ENCODE assay signal across 16 cellular contexts in genomic region chr22:42910221-42910942, GRCh38. TPM values are rescaled to one million over a fixed set of nuclear protein-coding genes. Genes with fewer than 3 reads are reported as not detected.
A peak's percentile ranks its signal among the peaks of the same experiment; 100 is the strongest.
DNase-seq lines count a peak whose midpoint lies in the region; FAIRE-seq and TF ChIP-seq lines count a peak whose summit lies in the region.
"Had no signal": no experiment of that assay in that cellular context is flagged by ENCODE, and none has a peak within 500 bp of the region (broad histone marks: within the 10 kb centered on the region; RNA-seq: fewer than 3 reads in every experiment).

No MANE protein-coding gene starts in this region.

- in situ Hi-C loops in GM23248 (cut with MboI), result no loop called here

- intact Hi-C loops in A673 (cut with micrococcal nuclease; ENCODE audit: unreplicated experiment), result no loop called here

- CTCF ChIA-PET in A673 (lab: Charles Lee), result interaction anchor here (0.6 to 0.9 kb wide), 2 partner anchors 9 to 56 kb away, joined by 3 read pairs; no protein-coding TSS in a partner anchor

- H3K79me2 ChIP-seq in Karpas-422 (ENCODE audit: low read length) (no peaks in the 10 kb centered on the region), GM23248 (ENCODE audit: insufficient read depth) (peaks cover 76% of the 10 kb centered on the region)

- H3K4me2 ChIP-seq in Karpas-422 (ENCODE audit: low read depth, low read length, poor library complexity, severe bottlenecking), result no peak overlapping the region
- H3K4me2 ChIP-seq in GM23248 (ENCODE audit: unreplicated experiment), result no peak overlapping the region

- H4K20me1 ChIP-seq in Karpas-422 (ENCODE audit: insufficient read depth, low read depth, low read length) (peaks cover 28% of the 10 kb centered on the region; the same call in 1 of the 2 replicates), GM23248 (ENCODE audit: insufficient read depth) (no peaks in the 10 kb centered on the region)

- H3K4me1 ChIP-seq in A673 (ENCODE audit: insufficient read depth, low read length, poor library complexity, severe bottlenecking) (peaks cover 6% of the 10 kb centered on the region), Karpas-422 (ENCODE audit: low read length) (no peaks in the 10 kb centered on the region), GM23248 (ENCODE audit: insufficient read depth) (peaks cover 13% of the 10 kb centered on the region)

- WGBS in GM23248 (ENCODE audit: low coverage in 1 of 2, low lambda C conversion rate in 2 of 2, missing lambda C conversion rate in 2 of 2), 2 experiments, result 89% methylated on average over 10 of the region's 10 CpGs

- H3K27me3 ChIP-seq in A673 (replicated peaks; ENCODE audit: insufficient read depth, low read depth, low read length, poor library complexity) (no peaks in the 10 kb centered on the region), Karpas-422 (ENCODE audit: low read length) (no peaks in the 10 kb centered on the region), GM23248 (replicated peaks; ENCODE audit: insufficient read depth) (no peaks in the 10 kb centered on the region)
- H3K27me3 ChIP-seq: colonic mucosa had no signal

- H3K4me3 ChIP-seq in A673 (ENCODE audit: low read depth, low read length, poor library complexity, severe bottlenecking) (no peak overlapping the region), Karpas-422 (ENCODE audit: low read length) (no peak overlapping the region), GM23248 (no peak overlapping the region)
- H3K4me3 ChIP-seq: colonic mucosa had no signal

- H3K27ac ChIP-seq in A673 (ENCODE audit: low read depth, low read length, poor library complexity, severe bottlenecking) (no peak overlapping the region), Karpas-422 (ENCODE audit: low read length) (no peak overlapping the region), VCaP (peak overlapping the region; percentile 47; the same call in 1 of the 2 replicates), GM23248 (no peak overlapping the region)
- H3K27ac ChIP-seq: colonic mucosa had no signal

- H2AFZ ChIP-seq in Karpas-422 (ENCODE audit: low read length) (no peak overlapping the region), GM23248 (no peak overlapping the region)

- FAIRE-seq in HTR-8/SVneo (lab: Jason Lieb, UNC), result no peak
- FAIRE-seq: endothelial cell of umbilical vein, H1 had no signal

- H3K9me3 ChIP-seq in A673 (ENCODE audit: low read depth, low read length, poor library complexity, severe bottlenecking) (no peaks in the 10 kb centered on the region), Karpas-422 (ENCODE audit: low read length) (no peaks in the 10 kb centered on the region), GM23248 (ENCODE audit: low read depth) (no peaks in the 10 kb centered on the region)
- H3K9me3 ChIP-seq: colonic mucosa had no signal

- H3K9me2 ChIP-seq in Karpas-422 (replicated peaks; ENCODE audit: insufficient read depth, low read length) (no peaks in the 10 kb centered on the region), GM23248 (ENCODE audit: insufficient read depth) (no peaks in the 10 kb centered on the region)

- H3K9ac ChIP-seq in Karpas-422 (ENCODE audit: low read length), result no peak overlapping the region
- no peak overlapping the region for H3K9ac ChIP-seq in GM23248

- DNase-seq in A673 (ENCODE audit: low spot score) (peak; percentile 41), Karpas-422 (peak; percentile 47), left kidney (ENCODE audit: low read depth, low spot score) (peak; percentile 70), HuH-7.5 (ENCODE audit: low spot score) (no peak), HTR-8/SVneo (ENCODE audit: insufficient read length, low spot score) (no peak), GM23248 (no peak), DMS79 treated with DMSO at 0.1 percent for 48 hours (lab: John Stamatoyannopoulos, UW) (no peak)
- DNase-seq: activated CD4-positive, CD25-positive, alpha-beta regulatory T cell treated with anti-CD3 and anti-CD28 coated beads, Interleukin-2, amount 50 U/mL, for 72 hours; activated gamma-delta T cell; amygdala; colonic mucosa; Kasumi-1; retina had no signal

- peaks cover 11% of the 10 kb centered on the region for H3F3A ChIP-seq in GM23248 (ENCODE audit: insufficient read depth)

- BruUV-seq in A673 (replicated peaks; lab: Mats Ljungman, UMichigan), result no TSS peak

- TF ChIP-seq CTCF in A673 (conservative IDR thresholded peaks at IDR 0.05; ENCODE audit: low read depth, low read length) (peak; percentile 49), VCaP (conservative IDR thresholded peaks at IDR 0.05) (no peak)

- H3K36me3 ChIP-seq in A673 (ENCODE audit: insufficient read depth, low read length, poor library complexity, severe bottlenecking), result no peaks in the 10 kb centered on the region
- no peaks in the 10 kb centered on the region for H3K36me3 ChIP-seq in Karpas-422 (ENCODE audit: insufficient read depth, low read length)
- H3K36me3 ChIP-seq in GM23248 (ENCODE audit: low read depth), result no peaks in the 10 kb centered on the region; the same call in 1 of the 2 replicates
- H3K36me3 ChIP-seq: colonic mucosa had no signal

- POLR2A ChIA-PET in A673 (lab: Charles Lee; ENCODE audit: low non-redundant PET), result interaction anchor here (0.7 kb wide), 1 partner anchor 219 kb away, joined by 4 read pairs; no protein-coding TSS in a partner anchor

RNA-seq across cellular contexts. Expression of gene ARFGAP3, which starts 53.3 kb away (rescaled TPM):
- 30.0 and 34.3 TPM in 2 replicates for total RNA-seq in A673 (2021)
- total RNA-seq in Karpas-422 (2014; rRNA removed; shearing (Covaris generic); ENCODE audit: low replicate concordance), result 20.0 and 26.1 TPM in 2 replicates
- 83.2 and 96.8 TPM in 2 replicates for total RNA-seq in GM23248 (2014; rRNA removed; shearing (Covaris generic))
- 79.7 and 81.5 TPM in 2 replicates for polyA plus RNA-seq in GM23248 (2016; fragmentation: Nextera tagmentation; extraction: Ambion mirVana)

Comparison
In these comparisons a context has a peak if more than half of its experiments do, and no peak if none do; other contexts are left out.
1. DNase-seq: peak in A673 (single experiment), Karpas-422 (single experiment) and left kidney (single experiment); none in HuH-7.5 (single experiment), HTR-8/SVneo (single experiment), GM23248 (single experiment) and DMS79 treated with DMSO at 0.1 percent for 48 hours (single experiment).